18 cellular contexts compared by ENCODE assay signal in the genomic region with DNA sequence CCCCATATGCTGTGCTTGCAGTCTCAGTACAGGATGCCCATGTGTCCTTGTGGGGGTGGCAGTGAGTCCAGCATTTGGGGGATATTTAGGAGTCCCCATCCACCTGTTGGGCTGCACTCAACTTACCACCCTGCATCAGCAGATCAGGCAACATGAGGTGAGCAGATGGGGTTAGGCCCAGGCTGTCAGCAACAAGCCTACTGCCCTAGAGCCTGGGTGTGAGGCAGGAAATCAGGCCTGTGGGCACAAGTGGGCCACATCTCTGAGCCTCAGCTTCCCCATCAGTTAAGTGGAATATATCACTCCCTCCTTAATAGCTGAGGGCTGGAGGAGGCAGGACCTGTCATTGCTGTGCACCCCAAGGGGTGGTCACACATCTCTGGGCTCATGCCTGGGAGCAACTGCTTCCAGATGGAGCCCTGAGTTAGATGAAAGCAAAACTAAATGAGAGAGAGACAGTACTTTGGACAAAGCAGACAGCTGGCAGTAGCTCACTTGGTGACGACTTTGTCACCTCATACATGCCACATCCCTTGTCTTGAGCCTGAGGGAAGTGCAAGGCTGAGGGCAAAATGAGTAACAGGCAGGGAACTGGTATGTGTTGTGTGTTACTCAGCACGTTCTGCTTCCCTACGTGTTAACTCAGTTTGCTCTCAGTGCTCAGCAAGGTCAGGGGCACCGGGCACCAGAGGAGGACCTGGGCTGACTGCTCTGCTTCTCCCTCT. TPM values are rescaled to one million over a fixed set of nuclear protein-coding genes. Genes with fewer than 3 reads are reported as not detected.
DNase-seq lines count a peak whose midpoint lies in the region; ATAC-seq, FAIRE-seq and TF ChIP-seq lines count a peak whose summit lies in the region.
"Had no signal": no experiment of that assay in that cellular context is flagged by ENCODE, and none has a peak within 500 bp of the region (broad histone marks: within the 10 kb centered on the region; RNA-seq: fewer than 3 reads in every experiment).

No MANE protein-coding gene starts in this region.

- H3K36me3 ChIP-seq in HEK293 (ENCODE audit: control insufficient read depth in 2 of 2, insufficient read depth in 1 of 2, low read length in 2 of 2) (no peaks in the 10 kb centered on the region), keratinocyte (ENCODE audit: control insufficient read depth in 2 of 2, extremely low read depth in 1 of 2, insufficient read depth in 2 of 2, low read length in 2 of 2) (no peaks in the 10 kb centered on the region)
- H3K36me3 ChIP-seq: pancreas had no signal

- POLR2A ChIA-PET in HEK293 (lab: Yijun Ruan, JAX) = no interaction called here

- H3K79me2 ChIP-seq in keratinocyte (ENCODE audit: control insufficient read depth, insufficient read depth, low read length) = no peaks in the 10 kb centered on the region

- peaks cover 3% of the 10 kb centered on the region for H3K9me1 ChIP-seq in keratinocyte (ENCODE audit: control insufficient read depth, extremely low read depth, insufficient read depth, low read length)

- no peak overlapping the region for H2AFZ ChIP-seq in keratinocyte (ENCODE audit: control insufficient read depth, low read length)

- H3K27me3 Mint-ChIP-seq in activated naive CD8-positive, alpha-beta T cell treated with anti-CD3 and anti-CD28 coated beads, Interleukin-2, amount 50 U/mL, for 24 hours = no peaks in the 10 kb centered on the region
- peaks cover 0 to 2% (median under 1%) of the 10 kb centered on the region in 3 donors for H3K27me3 Mint-ChIP-seq in CD14-positive monocyte (ENCODE audit: low read depth in 3 of 3)
- H3K27me3 Mint-ChIP-seq: IgD-negative memory B cell had no signal

- no peak overlapping the region for H3K4me2 ChIP-seq in keratinocyte (ENCODE audit: control insufficient read depth, extremely low read depth, insufficient read depth, low read depth, low read length)

- no peaks in the 10 kb centered on the region for H3K4me1 Mint-ChIP-seq in activated naive CD8-positive, alpha-beta T cell treated with anti-CD3 and anti-CD28 coated beads, Interleukin-2, amount 50 U/mL, for 24 hours
- H3K4me1 Mint-ChIP-seq in CD14-positive monocyte = no peaks in the 10 kb centered on the region

- intact Hi-C loops in CD14-positive monocyte (cut with micrococcal nuclease) = no loop called here

- H3K27ac ChIP-seq in HEK293 (ENCODE audit: extremely low read depth, low read depth, low read length) (no peak overlapping the region), keratinocyte (ENCODE audit: control insufficient read depth, insufficient read depth, low read length) (no peak overlapping the region)
- H3K27ac ChIP-seq: pancreas, testis had no signal

- H3K4me3 ChIP-seq in HEK293 (ENCODE audit: low read depth, low read length) (no peak overlapping the region), keratinocyte (ENCODE audit: control insufficient read depth in 2 of 3, extremely low read depth in 1 of 3, insufficient read depth in 2 of 3, low read depth in 1 of 3, low read length in 3 of 3) (no peak overlapping the region)
- H3K4me3 ChIP-seq: pancreas, testis had no signal

- no peaks in the 10 kb centered on the region for H3K9me3 ChIP-seq in HEK293 (ENCODE audit: control insufficient read depth, insufficient read depth, low read depth, low read length)
- no peaks in the 10 kb centered on the region for H3K9me3 ChIP-seq in keratinocyte (ENCODE audit: control insufficient read depth, low read depth, low read length)
- H3K9me3 ChIP-seq: pancreas, testis had no signal

- H3K9me3 Mint-ChIP-seq in activated naive CD8-positive, alpha-beta T cell treated with anti-CD3 and anti-CD28 coated beads, Interleukin-2, amount 50 U/mL, for 24 hours = no peaks in the 10 kb centered on the region
- H3K9me3 Mint-ChIP-seq in CD14-positive monocyte = no peaks in the 10 kb centered on the region
- H3K9me3 Mint-ChIP-seq: IgD-negative memory B cell had no signal

- H3K36me3 Mint-ChIP-seq in activated naive CD8-positive, alpha-beta T cell treated with anti-CD3 and anti-CD28 coated beads, Interleukin-2, amount 50 U/mL, for 24 hours (ENCODE audit: low read depth) = no peaks in the 10 kb centered on the region
- H3K36me3 Mint-ChIP-seq in CD14-positive monocyte = no peaks in the 10 kb centered on the region
- H3K36me3 Mint-ChIP-seq: IgD-negative memory B cell had no signal

- FAIRE-seq in keratinocyte (lab: Jason Lieb, UNC) = peak; percentile 60
- FAIRE-seq: pancreas had no signal

- H3K4me1 ChIP-seq in HEK293 (ENCODE audit: control insufficient read depth, insufficient read depth, low read length) (no peaks in the 10 kb centered on the region), keratinocyte (ENCODE audit: control insufficient read depth, extremely low read depth, insufficient read depth, low read length) (peaks cover 8% of the 10 kb centered on the region)

- dilution Hi-C loops in keratinocyte (cut with MboI; ENCODE audit: extremely low pct_ligation_motif_present, low sequenced_read_pairs) = no loop called here

- peak; percentile 17 for ATAC-seq in activated naive CD8-positive, alpha-beta T cell treated with anti-CD3 and anti-CD28 coated beads, Interleukin-2, amount 50 U/mL, for 24 hours
- ATAC-seq: left lobe of liver, Panc1, pancreas had no signal

- H3K27me3 ChIP-seq in keratinocyte (ENCODE audit: control insufficient read depth, extremely low read depth, insufficient read depth, low read length) = no peaks in the 10 kb centered on the region
- H3K27me3 ChIP-seq: pancreas, testis had no signal

- CTCF ChIA-PET in HEK293 (lab: Yijun Ruan, JAX) = no interaction called here

- DNase-seq in EH (ENCODE audit: low read depth) = peak; percentile 43
- no peak for DNase-seq in activated naive CD8-positive, alpha-beta T cell treated with anti-CD3 and anti-CD28 coated beads, Interleukin-2, amount 50 U/mL, for 24 hours
- no peak for DNase-seq in keratinocyte (ENCODE audit: low read depth, low spot score)
- no peak for DNase-seq in NCI-H1417 (lab: John Stamatoyannopoulos, UW)
- no peak for DNase-seq in CD14-positive monocyte (ENCODE audit: low spot score)
- DNase-seq in NOMO-1 (lab: John Stamatoyannopoulos, UW; ENCODE audit: unreplicated experiment in 2 of 2) = no peak
- DNase-seq in stimulated activated CD4-positive, alpha-beta T cell treated with anti-CD3 and anti-CD28 coated beads, Interleukin-1b, Interleukin-23, amount 100 ng/mL, for 48 hours = no peak
- DNase-seq: activated gamma-delta T cell treated with Interleukin-2 at 50 U/mL for 16 hours; aorta; NCI-H1105 treated with DMSO at 0.1 percent for 48 hours; NCI-H69; stimulated activated CD4-positive, alpha-beta T cell treated with anti-CD3 and anti-CD28 coated beads, Interleukin-4, amount 100 ng/mL, for 24 hours; testis had no signal

- no peak overlapping the region for H3K4me3 Mint-ChIP-seq in activated naive CD8-positive, alpha-beta T cell treated with anti-CD3 and anti-CD28 coated beads, Interleukin-2, amount 50 U/mL, for 24 hours
- no peak overlapping the region for H3K4me3 Mint-ChIP-seq in CD14-positive monocyte
- H3K4me3 Mint-ChIP-seq: IgD-negative memory B cell had no signal

- no peak overlapping the region for H3K9ac ChIP-seq in keratinocyte (ENCODE audit: control insufficient read depth, extremely low read depth, insufficient read depth, low read length)

- H4K20me1 ChIP-seq in keratinocyte (ENCODE audit: control insufficient read depth, extremely low read depth, insufficient read depth, low read length) = no peaks in the 10 kb centered on the region

- peak overlapping the region; percentile 19 for H3K27ac Mint-ChIP-seq in activated naive CD8-positive, alpha-beta T cell treated with anti-CD3 and anti-CD28 coated beads, Interleukin-2, amount 50 U/mL, for 24 hours
- H3K27ac Mint-ChIP-seq in CD14-positive monocyte = no peak overlapping the region

- no peak for TF ChIP-seq CTCF in HEK293 (tag by site-specific recombination; IDR thresholded peaks at IDR 0.05)
- no peak for TF ChIP-seq CTCF in keratinocyte (optimal IDR thresholded peaks at IDR 0.05 in 1 of 3, IDR thresholded peaks at IDR 0.05 in 1 of 3, conservative IDR thresholded peaks at IDR 0.05 in 1 of 3; ENCODE audit: extremely low read depth in 1 of 3, insufficient read depth in 2 of 3, low read length in 3 of 3)
- no peak for TF ChIP-seq CTCF in CD14-positive monocyte (IDR thresholded peaks at IDR 0.05)

TF ChIP-seq in HEK293, 187 proteins besides CTCF, POLR2A, EP300 and RAD21:
- TF ChIP-seq GLI2 (tag by site-specific recombination; IDR thresholded peaks at IDR 0.05; ENCODE audit: borderline replicate concordance, low read depth) (no peak), SCRT2 (tag by site-specific recombination; IDR thresholded peaks at IDR 0.05) (peak; percentile 61)

RNA-seq across cellular contexts. Expression of gene TRIM11, which starts 48.4 kb away (rescaled TPM):
- polyA plus RNA-seq in keratinocyte (9.9 to 14.8 TPM (median 11.8 TPM) in 3 replicates), CD14-positive monocyte (1 to 10 TPM; 9.1 to 9.4 TPM)
- polyA plus RNA-seq in keratinocyte (2011; ENCODE audit: low read depth) = 8.8 TPM
- polyA plus RNA-seq in keratinocyte (2011; cell fraction: cytosol; rRNA removed) = 6.3 and 12.5 TPM in 2 replicates
- 32.0 and 36.2 TPM in 2 replicates for polyA plus RNA-seq in keratinocyte (2011; cell fraction: nucleus; rRNA removed)
- polyA plus RNA-seq in keratinocyte (2012; ENCODE audit: low replicate concordance) = 18.7 and 19.5 TPM in 2 replicates
- 11.3 to 15.6 TPM (median 11.3 TPM) in 3 replicates for polyA minus RNA-seq in keratinocyte
- polyA minus RNA-seq in keratinocyte (2011; cell fraction: cytosol; rRNA and poly(A)+ RNA removed) = 19.2 TPM
- 16.8 and 20.7 TPM in 2 replicates for polyA minus RNA-seq in keratinocyte (2011; cell fraction: nucleus; rRNA and poly(A)+ RNA removed)

RNA-seq across cellular contexts. Expression of gene TRIM17, which starts 58.5 kb away (rescaled TPM):
- 0.14 to 0.53 TPM (median 0.24 TPM) in 3 replicates for polyA plus RNA-seq in keratinocyte
- polyA plus RNA-seq in keratinocyte (2011; ENCODE audit: low read depth) = 1.7 TPM
- polyA plus RNA-seq in keratinocyte (2011; cell fraction: cytosol; rRNA removed) = 0.13 TPM in 2 replicates
- polyA plus RNA-seq in keratinocyte (2011; cell fraction: nucleus; rRNA removed) = 2.2 and 2.3 TPM in 2 replicates
- polyA plus RNA-seq in keratinocyte (2012; ENCODE audit: low replicate concordance) = 0.18 and 1.6 TPM in 2 replicates
- polyA minus RNA-seq in keratinocyte = 0.32 to 1.4 TPM (median 0.43 TPM) in 3 replicates
- polyA minus RNA-seq in keratinocyte (2011; cell fraction: cytosol; rRNA and poly(A)+ RNA removed) = not detected
- polyA minus RNA-seq in keratinocyte (2011; cell fraction: nucleus; rRNA and poly(A)+ RNA removed) = 0.63 and 0.78 TPM in 2 replicates
- not detected for polyA plus RNA-seq in CD14-positive monocyte
- polyA plus RNA-seq: aorta, IgD-negative memory B cell had no signal
